In genomic region chr9:126235350-126235740, GRCh38 we compare ENCODE assay signal across 28 cellular contexts.
"Had no signal": no experiment of that assay in that cellular context is flagged by ENCODE, and none has a peak within 500 bp of the region (broad histone marks: within the 10 kb centered on the region; RNA-seq: fewer than 3 reads in every experiment).

No MANE protein-coding gene starts in this region.

- H3K4me3 ChIP-seq: ascending aorta, body of pancreas, SK-N-MC had no signal

- H3K27me3 Mint-ChIP-seq: activated naive CD8-positive, alpha-beta T cell treated with anti-CD3 and anti-CD28 coated beads, Interleukin-2, amount 50 U/mL, for 24 hours had no signal

- H3K9me3 ChIP-seq: ascending aorta, body of pancreas had no signal

- H3K36me3 Mint-ChIP-seq: activated CD4-positive, alpha-beta memory T cell treated with anti-CD3 and anti-CD28 coated beads for 36 hours; activated naive CD4-positive, alpha-beta T cell treated with anti-CD3 and anti-CD28 coated beads, Interleukin-2, amount 50 U/mL, for 72 hours; IgD-negative memory B cell; WTC11 had no signal

- H3K4me1 ChIP-seq: ascending aorta, body of pancreas had no signal

- H3K36me3 ChIP-seq: ascending aorta had no signal

- H3K9me3 Mint-ChIP-seq: activated CD4-positive, alpha-beta memory T cell treated with anti-CD3 and anti-CD28 coated beads for 36 hours; activated naive CD4-positive, alpha-beta T cell treated with anti-CD3 and anti-CD28 coated beads, Interleukin-2, amount 50 U/mL, for 72 hours; activated naive CD8-positive, alpha-beta T cell treated with anti-CD3 and anti-CD28 coated beads, Interleukin-2, amount 50 U/mL, for 24 hours; activated T-cell treated with anti-CD3 and anti-CD28 coated beads, Interleukin-2, amount 50 U/mL, for 4 hours had no signal

- ATAC-seq: activated naive CD4-positive, alpha-beta T cell treated with anti-CD3 and anti-CD28 coated beads, Interleukin-2, amount 50 U/mL, for 72 hours; activated naive CD8-positive, alpha-beta T cell treated with anti-CD3 and anti-CD28 coated beads, Interleukin-2, amount 50 U/mL, for 24 hours; activated T-cell treated with anti-CD3 and anti-CD28 coated beads, Interleukin-2, amount 50 U/mL, for 4 hours; body of pancreas; Panc1; Right ventricle myocardium inferior; WTC11 had no signal

- DNase-seq: activated CD4-positive, alpha-beta memory T cell treated with anti-CD3 and anti-CD28 coated beads for 36 hours; activated CD4-positive, alpha-beta T cell treated with anti-CD3 and anti-CD28 coated beads for 48 hours; activated CD4-positive, CD25-positive, alpha-beta regulatory T cell treated with anti-CD3 and anti-CD28 coated beads, Interleukin-2, amount 50 U/mL, for 72 hours; activated CD8-positive, alpha-beta memory T cell treated with anti-CD3 and anti-CD28 coated beads for 24 hours; activated effector memory CD4-positive, alpha-beta T cell treated with anti-CD3 and anti-CD28 coated beads, Interleukin-2, amount 50 U/mL, for 16 hours; activated naive CD4-positive, alpha-beta T cell treated with Interleukin-2 at 50 U/mL for 16 hours; activated naive CD8-positive, alpha-beta T cell treated with anti-CD3 and anti-CD28 coated beads, Interleukin-2, amount 50 U/mL, for 24 hours; activated T-cell treated with anti-CD3 and anti-CD28 coated beads, Interleukin-2, amount 50 U/mL, for 4 hours; amniotic stem cell; body of pancreas; KG1; NCI-H1048; NCI-H146; NCI-H187 treated with DMSO at 0.1 percent for 48 hours; NCI-H2081 treated with DMSO at 0.1 percent for 48 hours; NCI-H2171 treated with DMSO at 0.1 percent for 48 hours; NCI-H226; NK-92 treated with Interleukin-12 subunit alpha and Interleukin-12 subunit beta, amount 100 ng/mL, for 24 hours; OCI-M1; RPMI8226; SW 1271 had no signal

- H3K27ac Mint-ChIP-seq: activated CD4-positive, alpha-beta memory T cell treated with anti-CD3 and anti-CD28 coated beads for 36 hours; activated naive CD4-positive, alpha-beta T cell treated with anti-CD3 and anti-CD28 coated beads, Interleukin-2, amount 50 U/mL, for 72 hours; activated naive CD8-positive, alpha-beta T cell treated with anti-CD3 and anti-CD28 coated beads, Interleukin-2, amount 50 U/mL, for 24 hours; WTC11 had no signal

- H3K4me1 Mint-ChIP-seq: activated naive CD8-positive, alpha-beta T cell treated with anti-CD3 and anti-CD28 coated beads, Interleukin-2, amount 50 U/mL, for 24 hours; WTC11 had no signal

- H3K27ac ChIP-seq: ascending aorta, body of pancreas, SK-N-MC had no signal

- H3K4me3 Mint-ChIP-seq: activated CD4-positive, alpha-beta memory T cell treated with anti-CD3 and anti-CD28 coated beads for 36 hours; activated naive CD8-positive, alpha-beta T cell treated with anti-CD3 and anti-CD28 coated beads, Interleukin-2, amount 50 U/mL, for 24 hours; activated T-cell treated with anti-CD3 and anti-CD28 coated beads, Interleukin-2, amount 50 U/mL, for 4 hours; IgD-negative memory B cell; WTC11 had no signal

- H3K27me3 ChIP-seq: ascending aorta, body of pancreas had no signal
